In the genomic region with DNA sequence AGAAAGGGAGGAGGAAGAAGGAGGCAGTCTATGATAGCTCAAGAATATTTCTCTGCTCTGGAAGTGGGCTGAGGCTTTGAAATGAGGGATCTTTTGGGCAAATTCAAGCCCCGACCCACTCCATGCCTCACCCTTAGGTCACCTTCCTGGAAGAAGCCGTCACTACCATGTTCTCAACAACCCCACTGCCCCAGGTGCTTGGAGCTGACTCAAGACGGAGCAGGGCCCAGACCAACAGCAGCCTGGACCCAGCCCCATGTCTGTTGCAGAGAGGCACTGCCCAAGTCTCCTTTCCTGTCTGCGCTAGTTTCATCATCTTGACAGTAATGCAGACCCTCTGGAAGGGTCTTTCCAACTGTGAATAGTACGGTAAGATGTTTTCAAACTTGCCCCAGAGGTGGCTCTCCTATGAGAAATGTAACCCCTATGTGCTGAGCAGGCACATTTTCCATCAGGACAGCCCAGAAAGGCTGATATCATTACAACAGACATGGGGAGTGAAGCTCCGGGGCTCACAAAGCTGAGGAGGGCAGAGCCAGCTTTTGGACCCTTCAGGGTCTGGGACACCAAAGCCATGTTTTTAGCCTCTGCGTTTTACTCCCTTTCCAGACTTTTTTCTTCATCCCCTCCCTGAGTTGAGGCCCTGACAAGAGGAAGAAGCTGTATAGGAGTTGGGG, we compare ENCODE assay signal across 20 cellular contexts.
"Had no signal": no experiment of that assay in that cellular context is flagged by ENCODE, and none has a peak within 500 bp of the region (broad histone marks: within the 10 kb centered on the region; RNA-seq: fewer than 3 reads in every experiment).

No MANE protein-coding gene starts in this region.

- ATAC-seq: activated naive CD4-positive, alpha-beta T cell treated with anti-CD3 and anti-CD28 coated beads, Interleukin-2, amount 50 U/mL, for 72 hours had no signal

- H3K27me3 ChIP-seq: esophagus squamous epithelium, tibial nerve, vagina had no signal

- DNase-seq: activated CD4-positive, alpha-beta T cell treated with anti-CD3 and anti-CD28 coated beads, Interleukin-2, amount 50 U/mL, for 4 hours; activated gamma-delta T cell treated with Interleukin-2 at 50 U/mL for 16 hours; effector memory CD4-positive, alpha-beta T cell; esophagus squamous epithelium; mesendoderm; nucleus accumbens; stimulated activated CD4-positive, alpha-beta T cell treated with anti-CD3 and anti-CD28 coated beads, Interleukin-12 subunit alpha, Interleukin-12 subunit beta, amount 100 ng/mL, for 4 hours; stimulated activated CD4-positive, alpha-beta T cell treated with anti-CD3 and anti-CD28 coated beads, Interleukin-1b, Interleukin-23, amount 100 ng/mL, for 48 hours; stimulated activated CD8-positive, alpha-beta memory T cell treated with anti-CD3 and anti-CD28 coated beads, Interleukin-4, amount 100 ng/mL, for 48 hours; stimulated activated naive CD4-positive, alpha-beta T cell; substantia nigra; WERI-Rb-1 had no signal

- H3K4me3 Mint-ChIP-seq: activated T-helper 1 cell treated with anti-CD3 and anti-CD28 coated beads, Interleukin-12 subunit alpha, Interleukin-12 subunit beta, Interleukin-2, Interleukin-4 antibody, amounts not matched to agents 30 ng/mL and 10 ng/mL and 1 ng/mL, durations not matched to agents 14 hours and 24 hours and 36 hours; dendritic cell treated with granulocyte-macrophage colony-stimulating factor and Interleukin-4, amounts not matched to agents 40 ng/mL and 50 ng/mL, for 4 days; nephron had no signal

- H3K27ac Mint-ChIP-seq: activated naive CD4-positive, alpha-beta T cell treated with anti-CD3 and anti-CD28 coated beads, Interleukin-2, amount 50 U/mL, for 72 hours; activated T-helper 1 cell treated with anti-CD3 and anti-CD28 coated beads, Interleukin-12 subunit alpha, Interleukin-12 subunit beta, Interleukin-2, Interleukin-4 antibody, amounts not matched to agents 30 ng/mL and 10 ng/mL and 1 ng/mL, durations not matched to agents 14 hours and 24 hours and 36 hours; dendritic cell treated with granulocyte-macrophage colony-stimulating factor and Interleukin-4, amounts not matched to agents 40 ng/mL and 50 ng/mL, for 4 days; nephron had no signal

- H3K4me3 ChIP-seq: esophagus squamous epithelium, tibial nerve, vagina had no signal

- H3K27ac ChIP-seq: esophagus squamous epithelium, tibial nerve, WERI-Rb-1 had no signal

- H3K9me3 Mint-ChIP-seq: activated naive CD4-positive, alpha-beta T cell treated with anti-CD3 and anti-CD28 coated beads, Interleukin-2, amount 50 U/mL, for 72 hours; activated T-helper 1 cell treated with anti-CD3 and anti-CD28 coated beads, Interleukin-12 subunit alpha, Interleukin-12 subunit beta, Interleukin-2, Interleukin-4 antibody, amounts not matched to agents 30 ng/mL and 10 ng/mL and 1 ng/mL, durations not matched to agents 14 hours and 24 hours and 36 hours; dendritic cell treated with granulocyte-macrophage colony-stimulating factor and Interleukin-4, amounts not matched to agents 40 ng/mL and 50 ng/mL, for 4 days; nephron had no signal

- H3K9me3 ChIP-seq: esophagus squamous epithelium, tibial nerve, vagina had no signal

- H3K4me1 Mint-ChIP-seq: nephron had no signal

- H3K36me3 ChIP-seq: esophagus squamous epithelium, tibial nerve, vagina, WERI-Rb-1 had no signal

- H3K4me1 ChIP-seq: esophagus squamous epithelium, tibial nerve had no signal

- H3K36me3 Mint-ChIP-seq: activated naive CD4-positive, alpha-beta T cell treated with anti-CD3 and anti-CD28 coated beads, Interleukin-2, amount 50 U/mL, for 72 hours had no signal

- FAIRE-seq: bronchial epithelial cell, endothelial cell of umbilical vein had no signal
